In genomic region chr20:62358171-62358719, GRCh38 we compare ENCODE assay signal across 10 cellular contexts. TPM values are rescaled to one million over a fixed set of nuclear protein-coding genes. Genes with fewer than 3 reads are reported as not detected.
DNase-seq lines count a peak whose midpoint lies in the region; ATAC-seq, FAIRE-seq and TF ChIP-seq lines count a peak whose summit lies in the region.
"Had no signal": no experiment of that assay in that cellular context is flagged by ENCODE, and none has a peak within 500 bp of the region (broad histone marks: within the 10 kb centered on the region; RNA-seq: fewer than 3 reads in every experiment).

No MANE protein-coding gene starts in this region.

- peak overlapping the region; percentile 82 for H4K8ac ChIP-seq in H1 (ENCODE audit: extremely low read depth, insufficient read depth, low read length)

- no peak overlapping the region for H3K4me3 ChIP-seq in mammary epithelial cell (replicated peaks in 1 of 3; ENCODE audit: insufficient read depth in 1 of 3, low read depth in 2 of 3, low read length in 3 of 3)
- H3K4me3 ChIP-seq in H1 (ENCODE audit: extremely low read depth in 1 of 4, insufficient read depth in 2 of 4, low read depth in 3 of 4, low read length in 4 of 4) = no peak overlapping the region
- H3K4me3 ChIP-seq in mucosa of stomach (ENCODE audit: low read length) = no peak overlapping the region
- no peak overlapping the region for H3K4me3 ChIP-seq in uterus

- no peak for TF ChIP-seq CTCF in MCF 10A (IDR thresholded peaks at IDR 0.05; ENCODE audit: unreplicated experiment)
- no peak for TF ChIP-seq CTCF in mammary epithelial cell (conservative IDR thresholded peaks at IDR 0.05 in 1 of 2, IDR thresholded peaks at IDR 0.05 in 1 of 2; ENCODE audit: extremely low read depth in 1 of 2, insufficient read depth in 1 of 2, low read depth in 1 of 2, low read length in 2 of 2)
- TF ChIP-seq CTCF in H1 (IDR thresholded peaks at IDR 0.05; ENCODE audit: control extremely low read depth in 1 of 3, insufficient read depth in 1 of 3, low read depth in 1 of 3, low read length in 3 of 3) = no peak
- no peak for TF ChIP-seq CTCF in uterus (IDR thresholded peaks at IDR 0.05)
- no peak for TF ChIP-seq CTCF in GM13976 (IDR thresholded peaks at IDR 0.05; ENCODE audit: borderline replicate concordance, control extremely low read depth, extremely low read depth, insufficient read depth, missing control alignments)

- WGBS in mammary epithelial cell (ENCODE audit: low coverage, missing lambda C conversion rate) = 50% methylated on average over 8 of the region's 22 CpGs
- WGBS in H1 (ENCODE audit: extremely low coverage in 1 of 2, insufficient coverage in 1 of 2, insufficient read length in 1 of 2, insufficient replicate concordance in 2 of 2, low coverage in 1 of 2, low lambda C conversion rate in 2 of 2, missing lambda C conversion rate in 1 of 2), 2 experiments = 88% methylated on average over 17 of the region's 22 CpGs; no CpG with 5 or more reads in 1 of the 2 experiments

- H3K4me3 Mint-ChIP-seq in MCF 10A (ENCODE audit: unreplicated experiment) = peak overlapping the region; percentile 53

- TF ChIP-seq POLR2A in H1 (IDR thresholded peaks at IDR 0.05; ENCODE audit: control extremely low read depth in 1 of 2, low read depth in 2 of 2, low read length in 2 of 2) (no peak), uterus (IDR thresholded peaks at IDR 0.05) (no peak)

- H4K91ac ChIP-seq in H1 (replicated peaks; ENCODE audit: insufficient read length, low read length) = peak overlapping the region; percentile 91

- H2BK120ac ChIP-seq in H1 (replicated peaks; ENCODE audit: low read depth, low read length) = peak overlapping the region; percentile 22

- H3K9me3 ChIP-seq in mammary epithelial cell (replicated peaks; ENCODE audit: insufficient read depth, low read length) (no peaks in the 10 kb centered on the region), H1 (ENCODE audit: insufficient read depth in 2 of 2, low read depth in 1 of 2, low read length in 1 of 2) (no peaks in the 10 kb centered on the region), mucosa of stomach (ENCODE audit: control insufficient read depth, low read length) (no peaks in the 10 kb centered on the region), uterus (no peaks in the 10 kb centered on the region)

- no peak for TF ChIP-seq EP300 in H1 (IDR thresholded peaks at IDR 0.05; ENCODE audit: borderline replicate concordance in 1 of 2, low read depth in 2 of 2, low read length in 2 of 2)

- dilution Hi-C loops in mammary epithelial cell (cut with HindIII; ENCODE audit: low sequenced_read_pairs) = loop anchor here (5.0 kb wide), 1 partner anchor 39 kb away; no protein-coding TSS in a partner anchor

- H3K79me1 ChIP-seq in H1 (ENCODE audit: low read depth, low read length) = peaks cover 32% of the 10 kb centered on the region

- H3K36me3 ChIP-seq in mammary epithelial cell (ENCODE audit: insufficient read depth, low read length) (peaks cover 3% of the 10 kb centered on the region), H1 (ENCODE audit: control insufficient read depth in 2 of 4, insufficient read depth in 4 of 4, low read length in 3 of 4) (peaks cover 0 to 19% (median 2%) of the 10 kb centered on the region in 4 experiments; a peak in 4 of 8 replicates), mucosa of stomach (ENCODE audit: control insufficient read depth, insufficient read depth, low read length) (no peaks in the 10 kb centered on the region), uterus (no peaks in the 10 kb centered on the region)

- no peak for FAIRE-seq in H1 (lab: Jason Lieb, UNC)

- no peak overlapping the region for H3K27ac Mint-ChIP-seq in MCF 10A (ENCODE audit: low read depth, unreplicated experiment)

- H4K20me1 ChIP-seq in mammary epithelial cell (ENCODE audit: insufficient read depth, low read length) (no peaks in the 10 kb centered on the region), H1 (replicated peaks in 1 of 2; ENCODE audit: control insufficient read depth in 1 of 2, insufficient read depth in 2 of 2, low read length in 2 of 2) (peaks cover 0 to 24% of the 10 kb centered on the region in 2 experiments)

- peaks cover 2% of the 10 kb centered on the region; the same call in 1 of the 2 replicates for H3K23me2 ChIP-seq in H1 (ENCODE audit: low read depth, low read length)

- in situ Hi-C loops in mammary epithelial cell (cut with MboI; ENCODE audit: low sequenced_read_pairs in 2 of 2) (no loop called here), GM13976 (cut with MboI; ENCODE audit: low sequenced_read_pairs, unreplicated experiment) (no loop called here)

- peak overlapping the region; percentile 47 for H3K4ac ChIP-seq in H1 (replicated peaks; ENCODE audit: insufficient read length, low read depth, low read length)

- no peak overlapping the region for H3K14ac ChIP-seq in H1 (ENCODE audit: insufficient read length)

- peak; percentile 82 for DNase-seq in MCF 10A (ENCODE audit: unreplicated experiment)
- DNase-seq in mammary epithelial cell = no peak
- DNase-seq in H1 (ENCODE audit: low read depth in 1 of 2, low spot score in 2 of 2) = no peak
- peak; percentile 28 to 49 for DNase-seq in uterus
- no peak for DNase-seq in GM13976 (ENCODE audit: low spot score)
- DNase-seq: cerebellar nuclear complex; stimulated activated CD4-positive, alpha-beta T cell treated with anti-CD3 and anti-CD28 coated beads, Interleukin-4, amount 100 ng/mL, for 1 hour had no signal

- no peak overlapping the region for H2BK15ac ChIP-seq in H1 (ENCODE audit: low read length)

- H3K9ac ChIP-seq in mammary epithelial cell (ENCODE audit: insufficient read depth, low read length) = no peak overlapping the region
- no peak overlapping the region for H3K9ac ChIP-seq in H1 (replicated peaks in 1 of 4; ENCODE audit: extremely low read depth in 1 of 4, low read depth in 3 of 4, low read length in 3 of 4)
- peak overlapping the region; percentile 15 for H3K9ac ChIP-seq in mucosa of stomach (ENCODE audit: low read length)

- TF ChIP-seq RAD21 in H1 (IDR thresholded peaks at IDR 0.05 in 1 of 2, conservative IDR thresholded peaks at IDR 0.05 in 1 of 2; ENCODE audit: low read depth in 2 of 2, low read length in 2 of 2) = no peak

- no peaks in the 10 kb centered on the region for H3K27me3 Mint-ChIP-seq in MCF 10A (ENCODE audit: insufficient read depth, unreplicated experiment)

- H3K18ac ChIP-seq in H1 (ENCODE audit: extremely low read depth, low read length) = peak overlapping the region; percentile 71

- H3K79me2 ChIP-seq in mammary epithelial cell (ENCODE audit: insufficient read depth, low read length) (peaks cover 96% of the 10 kb centered on the region), H1 (ENCODE audit: control insufficient read depth in 1 of 2, insufficient read depth in 2 of 2, low read length in 2 of 2) (peaks cover 12 to 78% of the 10 kb centered on the region in 2 experiments; a peak in 3 of 4 replicates)

- H2BK20ac ChIP-seq in H1 (ENCODE audit: low read length) = peak overlapping the region; percentile 90; the same call in 1 of the 2 replicates

- no peak overlapping the region for H3K23ac ChIP-seq in H1 (ENCODE audit: insufficient read length)

- H3K4me1 ChIP-seq in mammary epithelial cell (ENCODE audit: insufficient read depth, low read length) = peaks cover 87% of the 10 kb centered on the region
- H3K4me1 ChIP-seq in H1 (replicated peaks in 1 of 4; ENCODE audit: control insufficient read depth in 3 of 4, insufficient read depth in 4 of 4, low read length in 3 of 4) = peaks cover 8 to 69% (median 56%) of the 10 kb centered on the region in 4 experiments
- peaks cover 62% of the 10 kb centered on the region for H3K4me1 ChIP-seq in mucosa of stomach (ENCODE audit: control insufficient read depth, insufficient read depth, low read length)
- H3K4me1 ChIP-seq in uterus = peaks cover 7 to 38% of the 10 kb centered on the region in 2 donors

- H3K27me3 ChIP-seq in mammary epithelial cell (ENCODE audit: insufficient read depth, low read length) (no peaks in the 10 kb centered on the region), H1 (replicated peaks in 1 of 4; ENCODE audit: control insufficient read depth in 3 of 4, extremely low read depth in 1 of 4, insufficient read depth in 3 of 4, low read length in 3 of 4) (no peaks in the 10 kb centered on the region), mucosa of stomach (ENCODE audit: control insufficient read depth, insufficient read depth, low read length) (no peaks in the 10 kb centered on the region), uterus (no peaks in the 10 kb centered on the region)

- CTCF ChIA-PET in MCF 10A (lab: Yijun Ruan, JAX) = interaction anchor here (0.6 to 3.7 kb wide), 6 partner anchors 9 to 58 kb away, joined by 5 to 52 read pairs (median 10); partner anchors contain the start of gene LAMA5
- CTCF ChIA-PET in mammary epithelial cell (lab: Charles Lee; ENCODE audit: low non-redundant PET) = no interaction called here
- CTCF ChIA-PET in H1 (lab: Charles Lee; ENCODE audit: partially characterized antibody) = interaction anchor here (0.9 to 3.6 kb wide), 6 partner anchors 10 to 52 kb away, joined by 3 to 30 read pairs (median 10); partner anchors contain the start of gene LAMA5

- H3K4me2 ChIP-seq in mammary epithelial cell (ENCODE audit: insufficient read depth, low read depth, low read length) (no peak overlapping the region), H1 (ENCODE audit: insufficient read depth in 1 of 2, low read depth in 2 of 2, low read length in 2 of 2) (no peak overlapping the region)

- BruUV-seq in MCF 10A (replicated peaks; lab: Mats Ljungman, UMichigan) (no TSS peak), mammary epithelial cell (replicated peaks; lab: Mats Ljungman, UMichigan) (no TSS peak)

- intact Hi-C loops in MCF 10A (cut with micrococcal nuclease) (no loop called here), mammary epithelial cell (cut with micrococcal nuclease) (no loop called here), uterus (cut with DNase I; ENCODE audit: low total_unique reads) (no loop called here)

- peaks cover 31% of the 10 kb centered on the region for H3K4me1 Mint-ChIP-seq in MCF 10A (ENCODE audit: insufficient read depth, unreplicated experiment)

- peak overlapping the region; percentile 53 for H3K56ac ChIP-seq in H1 (replicated peaks; ENCODE audit: insufficient read length, low read depth, low read length)

- H3K36me3 Mint-ChIP-seq in MCF 10A (ENCODE audit: insufficient read depth, unreplicated experiment) = peaks cover 37% of the 10 kb centered on the region

- no peak overlapping the region for H4K5ac ChIP-seq in H1 (ENCODE audit: insufficient read length, low read depth, low read length)

- POLR2A ChIA-PET in MCF 10A (lab: Yijun Ruan, JAX) (interaction anchor here (0.7 to 5.4 kb wide), 12 partner anchors 8 to 284 kb away, joined by 3 to 106 read pairs (median 4); partner anchors contain the start of genes ADRM1, LAMA5 and SLCO4A1), H1 (lab: Charles Lee; ENCODE audit: partially characterized antibody) (interaction anchor here (0.9 to 10.4 kb wide), 13 partner anchors 7 to 52 kb away, joined by 3 to 114 read pairs (median 5); partner anchors contain the start of genes LAMA5 and RPS21)

- H2BK12ac ChIP-seq in H1 (ENCODE audit: low read depth, low read length) = peak overlapping the region; percentile 84

- H3K9me3 Mint-ChIP-seq in MCF 10A (ENCODE audit: unreplicated experiment) = no peaks in the 10 kb centered on the region

- no peak for ATAC-seq in HG03135 (IDR thresholded peaks at IDR 0.05; ENCODE audit: unreplicated experiment)
- ATAC-seq in HG02885 (IDR thresholded peaks at IDR 0.05; ENCODE audit: poor library complexity, unreplicated experiment) = no peak

- peak overlapping the region; percentile 86; the same call in 1 of the 2 replicates for H2AK5ac ChIP-seq in H1 (ENCODE audit: low read depth, low read length)

- no peak overlapping the region for H2AFZ ChIP-seq in mammary epithelial cell (ENCODE audit: low read depth, low read length)
- no peak overlapping the region for H2AFZ ChIP-seq in H1 (ENCODE audit: low read length)

- H3K27ac ChIP-seq in mammary epithelial cell (ENCODE audit: insufficient read depth, low read depth, low read length) (no peak overlapping the region), H1 (ENCODE audit: low read depth, low read length) (peak overlapping the region; percentile 48; the same call in 1 of the 2 replicates), uterus (peak overlapping the region; percentile 91 to 92)

- peak overlapping the region; percentile 76 for H2BK5ac ChIP-seq in H1 (ENCODE audit: low read depth, low read length)

RNA-seq across cellular contexts. Expression of gene LAMA5, which starts 8.9 kb away (rescaled TPM):
- 266 and 292 TPM in 2 replicates for total RNA-seq in MCF 10A (2022)
- total RNA-seq in mammary epithelial cell = 100 to 1,000 TPM in 1 of 2 donors, 10 to 100 TPM in 1; 71.3 to 220 TPM
- 9.7 TPM for polyA plus RNA-seq in mammary epithelial cell
- polyA minus RNA-seq in mammary epithelial cell = 19.0 TPM
- 210 and 225 TPM in 2 replicates for total RNA-seq in H1 (2021; fragmentation: NEBNext Ultra II Directional; extraction: Animal tissue kit (Norgen Biotek cat#: 25700))
- polyA plus RNA-seq in H1 (2011; rRNA removed) = 34.4 and 90.7 TPM in 2 replicates
- polyA plus RNA-seq in H1 (2011; cell fraction: cytosol; rRNA removed) = 57.6 TPM
- polyA plus RNA-seq in H1 (2011; cell fraction: nucleus; rRNA removed) = 648 TPM
- polyA plus RNA-seq in H1 (2012, experiment 1 of 2) = 136 to 235 TPM (median 223 TPM) in 4 replicates
- 130 TPM for polyA plus RNA-seq in H1 (2012, experiment 2 of 2)
- polyA plus RNA-seq in H1 (2013, experiment 1 of 2) = 107 TPM
- polyA plus RNA-seq in H1 (2013, experiment 2 of 2) = 82.4 TPM
- polyA minus RNA-seq in H1 (2011; rRNA and poly(A)+ RNA removed) = 24.2 and 31.4 TPM in 2 replicates
- polyA minus RNA-seq in H1 (2011; cell fraction: cytosol; rRNA and poly(A)+ RNA removed) = 70.1 TPM
- polyA minus RNA-seq in H1 (2011; cell fraction: nucleus; rRNA and poly(A)+ RNA removed) = 212 TPM
- total RNA-seq in uterus = 100 to 1,000 TPM in 2 of 4 donors, 10 to 100 TPM in 2; 50.6 to 375 (median 90.8) TPM

RNA-seq across cellular contexts. Expression of gene RPS21, which starts 28.7 kb away (rescaled TPM):
- 1,978 and 2,055 TPM in 2 replicates for total RNA-seq in MCF 10A (2022)
- total RNA-seq in mammary epithelial cell = 1,000 to 10,000 TPM in 1 of 2 donors, 100 to 1,000 TPM in 1; 894 to 1,553 TPM
- 3,470 TPM for polyA plus RNA-seq in mammary epithelial cell
- 261 TPM for polyA minus RNA-seq in mammary epithelial cell
- 1,787 and 1,829 TPM in 2 replicates for total RNA-seq in H1 (2021; fragmentation: NEBNext Ultra II Directional; extraction: Animal tissue kit (Norgen Biotek cat#: 25700))
- 7,219 and 8,331 TPM in 2 replicates for polyA plus RNA-seq in H1 (2011; rRNA removed)
- polyA plus RNA-seq in H1 (2011; cell fraction: cytosol; rRNA removed) = 7,720 TPM
- 4,705 TPM for polyA plus RNA-seq in H1 (2011; cell fraction: nucleus; rRNA removed)
- 4,429 to 5,604 TPM (median 4,871 TPM) in 4 replicates for polyA plus RNA-seq in H1 (2012, experiment 1 of 2)
- polyA plus RNA-seq in H1 (2012, experiment 2 of 2) = 4,124 TPM
- polyA plus RNA-seq in H1 (2013, experiment 1 of 2) = 4,907 TPM
- 4,204 TPM for polyA plus RNA-seq in H1 (2013, experiment 2 of 2)
- polyA minus RNA-seq in H1 (2011; rRNA and poly(A)+ RNA removed) = 654 and 663 TPM in 2 replicates
- 718 TPM for polyA minus RNA-seq in H1 (2011; cell fraction: cytosol; rRNA and poly(A)+ RNA removed)
- polyA minus RNA-seq in H1 (2011; cell fraction: nucleus; rRNA and poly(A)+ RNA removed) = 1,108 TPM
- total RNA-seq in uterus = over 10,000 TPM in 1 of 4 donors, 1,000 to 10,000 TPM in 3; 1,151 to 14,756 (median 1,928) TPM

RNA-seq across cellular contexts. Expression of gene CABLES2, which starts 48.8 kb away (rescaled TPM):
- 1.5 and 2.8 TPM in 2 replicates for total RNA-seq in MCF 10A (2022)
- 1 to 10 TPM; 2.3 to 4.4 TPM for total RNA-seq in mammary epithelial cell
- polyA plus RNA-seq in mammary epithelial cell = 4.7 TPM
- polyA minus RNA-seq in mammary epithelial cell = 12.8 TPM
- 8.0 TPM in 2 replicates for total RNA-seq in H1 (2021; fragmentation: NEBNext Ultra II Directional; extraction: Animal tissue kit (Norgen Biotek cat#: 25700))
- polyA plus RNA-seq in H1 (2011; rRNA removed) = 8.8 and 10.5 TPM in 2 replicates
- polyA plus RNA-seq in H1 (2011; cell fraction: cytosol; rRNA removed) = 6.5 TPM
- polyA plus RNA-seq in H1 (2011; cell fraction: nucleus; rRNA removed) = 9.7 TPM
- polyA plus RNA-seq in H1 (2012, experiment 1 of 2) = 8.2 to 10.9 TPM (median 9.6 TPM) in 4 replicates
- 7.4 TPM for polyA plus RNA-seq in H1 (2012, experiment 2 of 2)
- polyA plus RNA-seq in H1 (2013, experiment 1 of 2) = 5.3 TPM
- 5.6 TPM for polyA plus RNA-seq in H1 (2013, experiment 2 of 2)
- polyA minus RNA-seq in H1 (2011; rRNA and poly(A)+ RNA removed) = 5.2 and 5.7 TPM in 2 replicates
- 7.8 TPM for polyA minus RNA-seq in H1 (2011; cell fraction: cytosol; rRNA and poly(A)+ RNA removed)
- polyA minus RNA-seq in H1 (2011; cell fraction: nucleus; rRNA and poly(A)+ RNA removed) = 4.3 TPM
- 10 to 100 TPM in 1 of 4 donors, 1 to 10 TPM in 2, under 1 TPM in 1; 0.29 to 10.6 (median 2.6) TPM for total RNA-seq in uterus

RNA-seq across cellular contexts. Expression of gene ADRM1, which starts 55.4 kb away (rescaled TPM):
- total RNA-seq in MCF 10A (2022) = 98.0 and 127 TPM in 2 replicates
- total RNA-seq in mammary epithelial cell = 100 to 1,000 TPM; 139 to 140 TPM
- 133 TPM for polyA plus RNA-seq in mammary epithelial cell
- polyA minus RNA-seq in mammary epithelial cell = 64.7 TPM
- total RNA-seq in H1 (2021; fragmentation: NEBNext Ultra II Directional; extraction: Animal tissue kit (Norgen Biotek cat#: 25700)) = 126 and 138 TPM in 2 replicates
- polyA plus RNA-seq in H1 (2011; rRNA removed) = 214 and 260 TPM in 2 replicates
- 209 TPM for polyA plus RNA-seq in H1 (2011; cell fraction: cytosol; rRNA removed)
- polyA plus RNA-seq in H1 (2011; cell fraction: nucleus; rRNA removed) = 180 TPM
- 119 to 168 TPM (median 157 TPM) in 4 replicates for polyA plus RNA-seq in H1 (2012, experiment 1 of 2)
- 141 TPM for polyA plus RNA-seq in H1 (2012, experiment 2 of 2)
- polyA plus RNA-seq in H1 (2013, experiment 1 of 2) = 137 TPM
- polyA plus RNA-seq in H1 (2013, experiment 2 of 2) = 131 TPM
- polyA minus RNA-seq in H1 (2011; rRNA and poly(A)+ RNA removed) = 39.2 and 45.4 TPM in 2 replicates
- polyA minus RNA-seq in H1 (2011; cell fraction: cytosol; rRNA and poly(A)+ RNA removed) = 68.0 TPM
- polyA minus RNA-seq in H1 (2011; cell fraction: nucleus; rRNA and poly(A)+ RNA removed) = 67.0 TPM
- 10 to 100 TPM; 42.9 to 82.7 (median 60.9) TPM for total RNA-seq in uterus

Comparison
In these comparisons a context has a peak if more than half of its experiments do, and no peak if none do; other contexts are left out.
1. DNase-seq: peak in MCF 10A (single experiment) and uterus (2 of 2); none in mammary epithelial cell (single experiment), H1 (0 of 2) and GM13976 (single experiment).